Comparison of ENCODE assay signal across 26 cellular contexts in genomic region chr9:119697996-119698395, GRCh38.
"Had no signal": no experiment of that assay in that cellular context is flagged by ENCODE, and none has a peak within 500 bp of the region (broad histone marks: within the 10 kb centered on the region; RNA-seq: fewer than 3 reads in every experiment).

No MANE protein-coding gene starts in this region.

- H3K79me2 ChIP-seq: parathyroid adenoma had no signal

- H3K4me3 ChIP-seq: breast epithelium, left ventricle myocardium inferior, psoas muscle, sigmoid colon, uterus had no signal

- H3K27me3 Mint-ChIP-seq: activated CD4-positive, alpha-beta memory T cell treated with anti-CD3 and anti-CD28 coated beads, Interleukin-2, amount 10 ng/mL, durations not matched to agents 7 days and 5 days; activated CD4-positive, alpha-beta T cell treated with anti-CD3 and anti-CD28 coated beads, Interleukin-2, amount 10 ng/mL, durations not matched to agents 7 days and 5 days; activated T-cell treated with anti-CD3 and anti-CD28 coated beads, Interleukin-2, amount 50 U/mL, for 24 hours had no signal

- H3K36me3 Mint-ChIP-seq: naive B cell; stimulated activated effector memory CD8-positive, alpha-beta T cell treated with anti-CD3 and anti-CD28 coated beads, Interleukin-12 subunit alpha, Interleukin-12 subunit beta, amount 100 ng/mL, for 72 hours; type B pancreatic cell had no signal

- H3K4me1 Mint-ChIP-seq: activated CD4-positive, alpha-beta memory T cell treated with anti-CD3 and anti-CD28 coated beads, Interleukin-2, amount 10 ng/mL, durations not matched to agents 7 days and 5 days; activated CD4-positive, alpha-beta T cell treated with anti-CD3 and anti-CD28 coated beads, Interleukin-2, amount 10 ng/mL, durations not matched to agents 7 days and 5 days; naive B cell; stimulated activated effector memory CD8-positive, alpha-beta T cell treated with anti-CD3 and anti-CD28 coated beads, Interleukin-12 subunit alpha, Interleukin-12 subunit beta, amount 100 ng/mL, for 72 hours had no signal

- ATAC-seq: esophagus mucosa; psoas muscle; stimulated activated effector memory CD8-positive, alpha-beta T cell treated with anti-CD3 and anti-CD28 coated beads, Interleukin-12 subunit alpha, Interleukin-12 subunit beta, amount 100 ng/mL, for 72 hours had no signal

- H3K9ac ChIP-seq: parathyroid adenoma had no signal

- H3K4me1 ChIP-seq: breast epithelium, left ventricle myocardium inferior, parathyroid adenoma, psoas muscle, sigmoid colon, uterus had no signal

- H3K9me3 ChIP-seq: breast epithelium, left ventricle myocardium inferior, psoas muscle, sigmoid colon, uterus had no signal

- DNase-seq: activated CD4-positive, alpha-beta memory T cell treated with anti-CD3 and anti-CD28 coated beads, Interleukin-2, amount 10 ng/mL, durations not matched to agents 7 days and 5 days; activated CD4-positive, alpha-beta T cell treated with anti-CD3 and anti-CD28 coated beads for 1 hour; activated CD4-positive, alpha-beta T cell treated with anti-CD3 and anti-CD28 coated beads, Interleukin-2, amount 10 ng/mL, durations not matched to agents 7 days and 5 days; activated CD8-positive, alpha-beta memory T cell treated with anti-CD3 and anti-CD28 coated beads, Interleukin-2, amount 50 U/mL, for 48 hours; activated gamma-delta T cell; activated naive CD4-positive, alpha-beta T cell treated with anti-CD3 and anti-CD28 coated beads, Interleukin-2, amount 50 U/mL, for 16 hours; activated T-cell treated with anti-CD3 and anti-CD28 coated beads, Interleukin-2, amount 50 U/mL, for 24 hours; amniotic stem cell; central memory CD4-positive, alpha-beta T cell; foreskin melanocyte; left ventricle myocardium inferior; naive B cell; occipital lobe; psoas muscle; sigmoid colon; small intestine; stimulated activated CD4-positive, alpha-beta T cell treated with anti-CD3 and anti-CD28 coated beads, Interleukin-4, amount 100 ng/mL, for 24 hours; T1000; uterus had no signal

- H3K4me3 Mint-ChIP-seq: activated CD4-positive, alpha-beta memory T cell treated with anti-CD3 and anti-CD28 coated beads, Interleukin-2, amount 10 ng/mL, durations not matched to agents 7 days and 5 days; activated CD4-positive, alpha-beta T cell treated with anti-CD3 and anti-CD28 coated beads, Interleukin-2, amount 10 ng/mL, durations not matched to agents 7 days and 5 days; activated T-cell treated with anti-CD3 and anti-CD28 coated beads, Interleukin-2, amount 50 U/mL, for 24 hours; naive B cell; stimulated activated effector memory CD8-positive, alpha-beta T cell treated with anti-CD3 and anti-CD28 coated beads, Interleukin-12 subunit alpha, Interleukin-12 subunit beta, amount 100 ng/mL, for 72 hours; stimulated activated naive CD8-positive, alpha-beta T cell treated with anti-CD3 and anti-CD28 coated beads, Interleukin-15, Interleukin-2, amounts not matched to agents 100 ng/mL and 50 ng/mL, for 24 hours; type B pancreatic cell had no signal

- H3K9me3 Mint-ChIP-seq: activated CD4-positive, alpha-beta memory T cell treated with anti-CD3 and anti-CD28 coated beads, Interleukin-2, amount 10 ng/mL, durations not matched to agents 7 days and 5 days; activated CD4-positive, alpha-beta T cell treated with anti-CD3 and anti-CD28 coated beads, Interleukin-2, amount 10 ng/mL, durations not matched to agents 7 days and 5 days; activated T-cell treated with anti-CD3 and anti-CD28 coated beads, Interleukin-2, amount 50 U/mL, for 24 hours; stimulated activated effector memory CD8-positive, alpha-beta T cell treated with anti-CD3 and anti-CD28 coated beads, Interleukin-12 subunit alpha, Interleukin-12 subunit beta, amount 100 ng/mL, for 72 hours; stimulated activated naive CD8-positive, alpha-beta T cell treated with anti-CD3 and anti-CD28 coated beads, Interleukin-15, Interleukin-2, amounts not matched to agents 100 ng/mL and 50 ng/mL, for 24 hours; type B pancreatic cell had no signal

- H3K27ac Mint-ChIP-seq: activated CD4-positive, alpha-beta memory T cell treated with anti-CD3 and anti-CD28 coated beads, Interleukin-2, amount 10 ng/mL, durations not matched to agents 7 days and 5 days; activated CD4-positive, alpha-beta T cell treated with anti-CD3 and anti-CD28 coated beads, Interleukin-2, amount 10 ng/mL, durations not matched to agents 7 days and 5 days; activated T-cell treated with anti-CD3 and anti-CD28 coated beads, Interleukin-2, amount 50 U/mL, for 24 hours; naive B cell; stimulated activated effector memory CD8-positive, alpha-beta T cell treated with anti-CD3 and anti-CD28 coated beads, Interleukin-12 subunit alpha, Interleukin-12 subunit beta, amount 100 ng/mL, for 72 hours; stimulated activated naive CD8-positive, alpha-beta T cell treated with anti-CD3 and anti-CD28 coated beads, Interleukin-15, Interleukin-2, amounts not matched to agents 100 ng/mL and 50 ng/mL, for 24 hours; type B pancreatic cell had no signal

- H3K27me3 ChIP-seq: breast epithelium, sigmoid colon, uterus had no signal

- FAIRE-seq: islet of Langerhans, small intestine had no signal

- H2AFZ ChIP-seq: parathyroid adenoma had no signal

- H3K36me3 ChIP-seq: breast epithelium, left ventricle myocardium inferior, sigmoid colon, uterus had no signal

- H3K27ac ChIP-seq: breast epithelium, left ventricle myocardium inferior, parathyroid adenoma, psoas muscle, sigmoid colon, uterus had no signal
